ENCODE assay signal across 2 cellular contexts in the genomic region with DNA sequence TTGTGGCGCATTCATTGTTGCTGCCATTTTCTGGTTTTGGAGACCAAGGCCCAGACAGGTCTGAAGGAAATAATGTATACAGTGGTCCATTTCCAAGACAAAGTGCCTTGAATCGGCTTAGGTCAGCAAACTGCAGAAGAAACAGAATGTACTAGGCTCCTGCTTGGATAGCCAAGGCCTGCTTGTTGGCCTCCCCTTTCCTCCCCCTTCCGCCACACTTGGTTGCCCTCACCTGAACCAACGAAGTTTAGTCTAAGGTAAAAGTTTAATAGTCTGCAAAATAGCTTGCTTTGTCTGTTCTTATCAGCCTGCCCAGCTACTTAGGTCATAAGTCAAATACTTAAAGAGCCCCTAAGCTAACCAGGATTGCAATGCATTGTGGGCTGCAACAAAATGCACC. TPM values are rescaled to one million over a fixed set of nuclear protein-coding genes. Genes with fewer than 3 reads are reported as not detected.
"Had no signal": no experiment of that assay in that cellular context is flagged by ENCODE, and none has a peak within 500 bp of the region (broad histone marks: within the 10 kb centered on the region; RNA-seq: fewer than 3 reads in every experiment).

No MANE protein-coding gene starts in this region.

RNA-seq across cellular contexts. Expression of gene RTP3, which starts 12.0 kb away (rescaled TPM):
- total RNA-seq: Right ventricle myocardium superior, SJSA1 had no signal
